Comparison of ENCODE assay signal across 20 cellular contexts in genomic region chr4:15890246-15890829, GRCh38. TPM values are rescaled to one million over a fixed set of nuclear protein-coding genes. Genes with fewer than 3 reads are reported as not detected.
DNase-seq lines count a peak whose midpoint lies in the region; ATAC-seq, FAIRE-seq and TF ChIP-seq lines count a peak whose summit lies in the region.
"Had no signal": no experiment of that assay in that cellular context is flagged by ENCODE, and none has a peak within 500 bp of the region (broad histone marks: within the 10 kb centered on the region; RNA-seq: fewer than 3 reads in every experiment).

No MANE protein-coding gene starts in this region.

- FAIRE-seq in keratinocyte (lab: Jason Lieb, UNC) (peak; percentile 71), GM12892 (lab: Jason Lieb, UNC) (no peak)
- FAIRE-seq: A549, K562 had no signal

- no peak overlapping the region for H3K27ac ChIP-seq in OCI-LY7 (ENCODE audit: low read depth, low read length, poor library complexity, severe bottlenecking)
- H3K27ac ChIP-seq in keratinocyte (ENCODE audit: control insufficient read depth, insufficient read depth, low read length) = no peak overlapping the region
- H3K27ac ChIP-seq: C4-2B, PC-9, SJCRH30 had no signal

- H3K79me2 ChIP-seq in OCI-LY7 (ENCODE audit: insufficient read depth, low read depth, low read length) = no peaks in the 10 kb centered on the region
- H3K79me2 ChIP-seq in keratinocyte (ENCODE audit: control insufficient read depth, insufficient read depth, low read length) = no peaks in the 10 kb centered on the region

- ATAC-seq in GM19372 (IDR thresholded peaks at IDR 0.05; ENCODE audit: low read depth, unreplicated experiment) (peak; percentile 21), left colon (no peak)
- ATAC-seq: A549, K562 had no signal

- peak; percentile 22 for DNase-seq in GM06990 (ENCODE audit: extremely low read depth, insufficient read length)
- no peak for DNase-seq in OCI-LY7 (ENCODE audit: low spot score)
- no peak for DNase-seq in keratinocyte (ENCODE audit: low read depth, low spot score)
- no peak for DNase-seq in left colon
- DNase-seq in Kasumi-1 (lab: John Stamatoyannopoulos, UW) = no peak
- no peak for DNase-seq in activated effector memory CD4-positive, alpha-beta T cell treated with Interleukin-2 at 50 U/mL for 16 hours
- no peak for DNase-seq in GM12892 (ENCODE audit: insufficient read length)
- DNase-seq: DMS79, H9, MV-4-11, NCI-H187, NCI-H345, NCI-H524 treated with DMSO at 0.1 percent for 48 hours, PC-9, SJCRH30 had no signal

- intact Hi-C loops in OCI-LY7 (cut with micrococcal nuclease; ENCODE audit: unreplicated experiment) = no loop called here
- intact Hi-C loops in left colon (cut with DNase I, micrococcal nuclease) = no loop called here

- H2AFZ ChIP-seq in OCI-LY7 (ENCODE audit: low read length) = peak overlapping the region; percentile 88; the same call in 1 of the 2 replicates
- H2AFZ ChIP-seq in keratinocyte (ENCODE audit: control insufficient read depth, low read length) = no peak overlapping the region
- H2AFZ ChIP-seq: PC-9 had no signal

- H3K9me3 ChIP-seq in OCI-LY7 (ENCODE audit: low read length) = no peaks in the 10 kb centered on the region
- H3K9me3 ChIP-seq in keratinocyte (ENCODE audit: control insufficient read depth, low read depth, low read length) = peaks cover 2% of the 10 kb centered on the region
- H3K9me3 ChIP-seq: A549, SJCRH30 had no signal

- TF ChIP-seq POLR2A in GM12892 (IDR thresholded peaks at IDR 0.05; ENCODE audit: low read depth, low read length) = no peak

- peaks cover 17% of the 10 kb centered on the region for H3K4me1 ChIP-seq in OCI-LY7 (ENCODE audit: insufficient read depth, low read length, poor library complexity, severe bottlenecking)
- H3K4me1 ChIP-seq in keratinocyte (ENCODE audit: control insufficient read depth, extremely low read depth, insufficient read depth, low read length) = peaks cover 34% of the 10 kb centered on the region
- H3K4me1 ChIP-seq: SJCRH30 had no signal

- no TSS peak for BruUV-seq in OCI-LY7 (replicated peaks; lab: Mats Ljungman, UMichigan)

- dilution Hi-C loops in keratinocyte (cut with MboI; ENCODE audit: extremely low pct_ligation_motif_present, low sequenced_read_pairs) = no loop called here

- H3K36me3 ChIP-seq in GM06990 (ENCODE audit: control insufficient read depth, insufficient read depth, low read length) (no peaks in the 10 kb centered on the region), OCI-LY7 (ENCODE audit: insufficient read depth, low read length) (no peaks in the 10 kb centered on the region), keratinocyte (ENCODE audit: control insufficient read depth in 2 of 2, extremely low read depth in 1 of 2, insufficient read depth in 2 of 2, low read length in 2 of 2) (no peaks in the 10 kb centered on the region)
- H3K36me3 ChIP-seq: SJCRH30 had no signal

- no peak overlapping the region for H3K9ac ChIP-seq in keratinocyte (ENCODE audit: control insufficient read depth, extremely low read depth, insufficient read depth, low read length)

- H3K4me3 ChIP-seq in GM06990 (replicated peaks; ENCODE audit: low read depth, low read length) (no peak overlapping the region), OCI-LY7 (ENCODE audit: low read depth, low read length, poor library complexity, severe bottlenecking) (no peak overlapping the region), keratinocyte (ENCODE audit: control insufficient read depth in 2 of 3, extremely low read depth in 1 of 3, insufficient read depth in 2 of 3, low read depth in 1 of 3, low read length in 3 of 3) (no peak overlapping the region)
- H3K4me3 ChIP-seq: A549, K562, PC-9, SJCRH30 had no signal

- H3K9me2 ChIP-seq in OCI-LY7 (ENCODE audit: insufficient read depth, low read length) = no peaks in the 10 kb centered on the region

- H4K20me1 ChIP-seq in OCI-LY7 (ENCODE audit: insufficient read depth, low read length) (no peaks in the 10 kb centered on the region), keratinocyte (ENCODE audit: control insufficient read depth, extremely low read depth, insufficient read depth, low read length) (no peaks in the 10 kb centered on the region)

- no peaks in the 10 kb centered on the region for H3K9me1 ChIP-seq in keratinocyte (ENCODE audit: control insufficient read depth, extremely low read depth, insufficient read depth, low read length)

- H3K4me2 ChIP-seq in OCI-LY7 (ENCODE audit: low read length) (no peak overlapping the region), keratinocyte (ENCODE audit: control insufficient read depth, extremely low read depth, insufficient read depth, low read depth, low read length) (no peak overlapping the region)
- H3K4me2 ChIP-seq: A549, PC-9 had no signal

- H3K27me3 ChIP-seq in GM06990 (replicated peaks; ENCODE audit: control insufficient read depth, insufficient read depth, low read length) (no peaks in the 10 kb centered on the region), keratinocyte (ENCODE audit: control insufficient read depth, extremely low read depth, insufficient read depth, low read length) (no peaks in the 10 kb centered on the region)

- POLR2A ChIA-PET in OCI-LY7 (lab: Charles Lee) = interaction anchor here (0.6 to 0.7 kb wide), 2 partner anchors 31 to 1058 kb away, joined by 3 to 5 read pairs; no protein-coding TSS in a partner anchor

- no peak for TF ChIP-seq CTCF in GM06990 (IDR thresholded peaks at IDR 0.05; ENCODE audit: insufficient read depth, low read length, poor library complexity, severe bottlenecking)
- TF ChIP-seq CTCF in OCI-LY7 (conservative IDR thresholded peaks at IDR 0.05; ENCODE audit: low read length) = no peak
- TF ChIP-seq CTCF in keratinocyte (optimal IDR thresholded peaks at IDR 0.05 in 1 of 3, IDR thresholded peaks at IDR 0.05 in 1 of 3, conservative IDR thresholded peaks at IDR 0.05 in 1 of 3; ENCODE audit: extremely low read depth in 1 of 3, insufficient read depth in 2 of 3, low read length in 3 of 3) = no peak

- CTCF ChIA-PET in OCI-LY7 (lab: Charles Lee; ENCODE audit: unreplicated experiment) = interaction anchor here (1.4 kb wide), 1 partner anchor 84 kb away, joined by 4 read pairs; no protein-coding TSS in a partner anchor

RNA-seq across cellular contexts. Expression of gene FGFBP1, which starts 48.2 kb away (rescaled TPM):
- not detected in 2 replicates for total RNA-seq in OCI-LY7 (2014; rRNA removed; shearing (Covaris generic))
- total RNA-seq in OCI-LY7 (2022) (not detected in 2 replicates), left colon (10 to 100 TPM; 39.8 to 82.8 TPM)
- 1,464 to 2,372 TPM (median 2,189 TPM) in 3 replicates for polyA plus RNA-seq in keratinocyte
- polyA plus RNA-seq in keratinocyte (2011; ENCODE audit: low read depth) = 343 TPM
- 794 and 1,175 TPM in 2 replicates for polyA plus RNA-seq in keratinocyte (2011; cell fraction: cytosol; rRNA removed)
- polyA plus RNA-seq in keratinocyte (2011; cell fraction: nucleus; rRNA removed) = 2,544 and 2,862 TPM in 2 replicates
- polyA plus RNA-seq in keratinocyte (2012; ENCODE audit: low replicate concordance) = 611 and 1,527 TPM in 2 replicates
- 503 to 930 TPM (median 667 TPM) in 3 replicates for polyA minus RNA-seq in keratinocyte
- 726 TPM for polyA minus RNA-seq in keratinocyte (2011; cell fraction: cytosol; rRNA and poly(A)+ RNA removed)
- 610 and 1,073 TPM in 2 replicates for polyA minus RNA-seq in keratinocyte (2011; cell fraction: nucleus; rRNA and poly(A)+ RNA removed)
- polyA plus RNA-seq in GM12892 (2012; ENCODE audit: missing spikeins) = not detected
- total RNA-seq: H9; K562; SJCRH30; T-helper 1 cell treated with Interleukin-12 subunit alpha and Interleukin-12 subunit beta and Interleukin-4 antibody, amounts not matched to agents 30 ng/mL and 1 ng/mL, for 36 hours had no signal
- polyA plus RNA-seq: K562 had no signal

Comparison
In these comparisons a context has a peak if more than half of its experiments do, and no peak if none do; other contexts are left out.
1. RNA of gene FGFBP1, which starts 48.2 kb away (total RNA-seq): 39.8 to 82.8 TPM in left colon; not detected in OCI-LY7; every median in the first group is over 10 times any median in the second.